In the genomic region with DNA sequence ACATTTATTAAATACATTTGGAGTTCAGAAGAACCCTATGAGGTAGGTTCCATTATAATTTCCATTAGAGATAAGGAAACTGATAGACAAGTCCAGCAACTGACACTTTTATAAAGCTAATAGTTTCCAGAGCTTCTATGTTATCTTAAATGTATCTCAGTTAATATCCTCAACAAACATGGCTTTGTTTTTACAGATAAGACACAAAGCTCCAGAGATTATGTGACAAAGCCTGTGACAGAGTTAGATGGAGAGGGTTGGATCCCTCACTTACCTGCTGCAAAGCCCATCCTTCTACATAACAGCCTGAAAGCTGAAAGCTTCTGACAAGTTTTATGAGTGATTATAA, we compare ENCODE assay signal across 8 cellular contexts. TPM values are rescaled to one million over a fixed set of nuclear protein-coding genes. Genes with fewer than 3 reads are reported as not detected.
DNase-seq lines count a peak whose midpoint lies in the region; ATAC-seq and TF ChIP-seq lines count a peak whose summit lies in the region.

No MANE protein-coding gene starts in this region.

- POLR2A ChIA-PET in naive thymus-derived CD8-positive, alpha-beta T cell (lab: Charles Lee), result interaction anchor here (0.8 to 2.2 kb wide), 3 partner anchors 60 to 851 kb away, joined by 3 to 11 read pairs (median 4); partner anchors contain the start of gene RNF13

- ATAC-seq in HG03196 (IDR thresholded peaks at IDR 0.05; ENCODE audit: unreplicated experiment), result peak; percentile 10
- peak in 1 of 2 donors; percentile 6 for ATAC-seq in naive thymus-derived CD8-positive, alpha-beta T cell
- no peak for ATAC-seq in HG03175 (IDR thresholded peaks at IDR 0.05; ENCODE audit: unreplicated experiment)

- H3K27ac Mint-ChIP-seq in naive thymus-derived CD8-positive, alpha-beta T cell, result peak overlapping the region; percentile 88 to 98 (median 96)

- peak; percentile 64 for TF ChIP-seq CTCF in C4-2B (conservative IDR thresholded peaks at IDR 0.05)
- no peak for TF ChIP-seq CTCF in cardiac fibroblast (IDR thresholded peaks at IDR 0.05; ENCODE audit: low read depth, low read length)

- peaks cover 10 to 42% (median 31%) of the 10 kb centered on the region in 4 donors for H3K4me1 Mint-ChIP-seq in naive thymus-derived CD8-positive, alpha-beta T cell

- H3K36me3 Mint-ChIP-seq in naive thymus-derived CD8-positive, alpha-beta T cell, result peaks cover 4 to 26% (median 14%) of the 10 kb centered on the region in 3 donors

- DNase-seq in cardiac fibroblast (ENCODE audit: low read depth in 2 of 2) (no peak), hepatic stellate cell (ENCODE audit: low spot score) (no peak), NCI-H446 (lab: John Stamatoyannopoulos, UW) (no peak), ecto neural progenitor cell (ENCODE audit: low spot score) (no peak)
- no peak for DNase-seq in naive thymus-derived CD8-positive, alpha-beta T cell

- peaks cover 0 to 4% (median under 1%) of the 10 kb centered on the region in 5 donors for H3K27me3 Mint-ChIP-seq in naive thymus-derived CD8-positive, alpha-beta T cell

- no peaks in the 10 kb centered on the region for H3K9me3 Mint-ChIP-seq in naive thymus-derived CD8-positive, alpha-beta T cell

- no peak overlapping the region; the same call in 1 of the 2 replicates for H3K27ac ChIP-seq in C4-2B

- H3K4me3 Mint-ChIP-seq in naive thymus-derived CD8-positive, alpha-beta T cell, result peak overlapping the region; percentile 91 to 99 (median 97)

- peak overlapping the region; percentile 86 to 97 for H3K4me3 ChIP-seq in cardiac fibroblast (replicated peaks in 1 of 2; ENCODE audit: low read depth in 2 of 2, low read length in 2 of 2)

RNA-seq across cellular contexts. Expression of gene COMMD2, which starts 0.5 kb away (rescaled TPM):
- total RNA-seq in naive thymus-derived CD8-positive, alpha-beta T cell, result 10 to 100 TPM; 43.7 to 47.5 TPM
- 10 to 100 TPM; 64.9 to 84.2 (median 69.1) TPM for polyA plus RNA-seq in naive thymus-derived CD8-positive, alpha-beta T cell

RNA-seq across cellular contexts. Expression of gene ANKUB1, which starts 39.6 kb away (rescaled TPM):
- not detected for total RNA-seq in naive thymus-derived CD8-positive, alpha-beta T cell
- not detected for polyA plus RNA-seq in naive thymus-derived CD8-positive, alpha-beta T cell
